In the genomic region with DNA sequence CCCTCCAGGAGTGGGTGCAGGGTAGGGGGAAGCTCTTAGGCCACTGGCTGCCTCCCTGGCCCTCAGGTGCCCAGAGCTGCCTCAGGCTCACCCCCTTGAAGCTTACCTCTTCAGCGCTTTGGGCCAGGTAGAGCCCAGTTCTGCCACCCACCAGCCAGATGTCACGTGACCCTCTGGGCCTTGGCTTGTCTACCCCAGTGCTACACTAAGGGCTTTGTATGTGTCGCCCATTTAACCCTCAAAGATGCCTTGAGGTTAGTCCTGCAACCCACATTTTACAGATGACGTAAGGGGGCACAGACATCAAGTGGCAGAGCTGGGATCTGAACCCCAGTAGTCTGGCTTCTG, we compare ENCODE assay signal across 1 cellular context.
TF ChIP-seq lines count a peak whose summit lies in the region.

No MANE protein-coding gene starts in this region.

TF ChIP-seq in GM23338, 12 proteins besides CTCF, POLR2A, EP300 and RAD21 (continued from another document):
- TF ChIP-seq, protein P1, sequence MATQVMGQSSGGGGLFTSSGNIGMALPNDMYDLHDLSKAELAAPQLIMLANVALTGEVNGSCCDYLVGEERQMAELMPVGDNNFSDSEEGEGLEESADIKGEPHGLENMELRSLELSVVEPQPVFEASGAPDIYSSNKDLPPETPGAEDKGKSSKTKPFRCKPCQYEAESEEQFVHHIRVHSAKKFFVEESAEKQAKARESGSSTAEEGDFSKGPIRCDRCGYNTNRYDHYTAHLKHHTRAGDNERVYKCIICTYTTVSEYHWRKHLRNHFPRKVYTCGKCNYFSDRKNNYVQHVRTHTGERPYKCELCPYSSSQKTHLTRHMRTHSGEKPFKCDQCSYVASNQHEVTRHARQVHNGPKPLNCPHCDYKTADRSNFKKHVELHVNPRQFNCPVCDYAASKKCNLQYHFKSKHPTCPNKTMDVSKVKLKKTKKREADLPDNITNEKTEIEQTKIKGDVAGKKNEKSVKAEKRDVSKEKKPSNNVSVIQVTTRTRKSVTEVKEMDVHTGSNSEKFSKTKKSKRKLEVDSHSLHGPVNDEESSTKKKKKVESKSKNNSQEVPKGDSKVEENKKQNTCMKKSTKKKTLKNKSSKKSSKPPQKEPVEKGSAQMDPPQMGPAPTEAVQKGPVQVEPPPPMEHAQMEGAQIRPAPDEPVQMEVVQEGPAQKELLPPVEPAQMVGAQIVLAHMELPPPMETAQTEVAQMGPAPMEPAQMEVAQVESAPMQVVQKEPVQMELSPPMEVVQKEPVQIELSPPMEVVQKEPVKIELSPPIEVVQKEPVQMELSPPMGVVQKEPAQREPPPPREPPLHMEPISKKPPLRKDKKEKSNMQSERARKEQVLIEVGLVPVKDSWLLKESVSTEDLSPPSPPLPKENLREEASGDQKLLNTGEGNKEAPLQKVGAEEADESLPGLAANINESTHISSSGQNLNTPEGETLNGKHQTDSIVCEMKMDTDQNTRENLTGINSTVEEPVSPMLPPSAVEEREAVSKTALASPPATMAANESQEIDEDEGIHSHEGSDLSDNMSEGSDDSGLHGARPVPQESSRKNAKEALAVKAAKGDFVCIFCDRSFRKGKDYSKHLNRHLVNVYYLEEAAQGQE (IDR thresholded peaks at IDR 0.05; ENCODE audit: unreplicated experiment) = no peak
- TF ChIP-seq NANOG (IDR thresholded peaks at IDR 0.05; ENCODE audit: borderline replicate concordance) = no peak
- no peak for TF ChIP-seq ETS1 (IDR thresholded peaks at IDR 0.05)
- TF ChIP-seq POLR2AphosphoS5 (IDR thresholded peaks at IDR 0.05; ENCODE audit: low read depth) = no peak; the same call in 1 of the 2 replicates
- TF ChIP-seq JUNB (IDR thresholded peaks at IDR 0.05; ENCODE audit: unreplicated experiment) = no peak
TF ChIP-seq in GM23338: peak in this region for 0.
